In the genomic region with DNA sequence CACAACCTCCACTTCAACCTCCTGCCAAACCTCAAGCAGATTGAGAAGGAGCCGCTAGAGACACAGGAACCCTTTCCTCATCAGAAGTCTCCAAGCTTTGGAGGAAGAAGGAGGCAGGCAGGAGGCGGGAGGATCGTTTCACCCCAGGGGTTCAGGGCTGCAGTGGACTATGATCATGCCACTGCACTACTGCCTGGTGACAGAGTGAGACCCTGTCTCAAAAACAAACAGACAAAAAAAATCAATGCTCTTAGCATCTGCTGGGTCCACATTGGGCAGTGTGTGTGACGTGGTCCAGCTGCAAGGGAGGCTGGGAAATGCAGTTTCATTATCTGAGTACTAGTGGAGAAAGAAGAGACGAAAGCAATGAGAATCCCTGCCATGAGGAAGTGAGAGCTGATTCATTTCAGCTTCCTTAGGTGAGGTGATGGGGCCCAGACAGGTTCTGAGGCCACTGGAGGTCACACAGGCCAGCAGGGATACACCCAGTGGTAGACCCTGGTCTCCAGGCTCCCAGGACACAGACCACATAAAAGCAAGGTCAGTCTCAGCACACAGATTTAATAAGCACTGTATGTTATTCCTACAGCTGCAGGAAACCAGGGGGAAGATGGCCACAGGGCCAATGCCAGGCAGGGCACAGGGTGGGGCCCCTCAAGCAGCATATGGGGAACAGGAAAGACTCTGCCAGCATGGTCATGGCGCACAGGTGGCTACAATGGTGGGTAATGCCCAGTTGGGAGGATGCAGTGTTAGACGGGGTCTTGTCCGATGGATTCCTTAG, we compare ENCODE assay signal across 8 cellular contexts. TPM values are rescaled to one million over a fixed set of nuclear protein-coding genes. Genes with fewer than 3 reads are reported as not detected.
DNase-seq lines count a peak whose midpoint lies in the region; ATAC-seq, FAIRE-seq and TF ChIP-seq lines count a peak whose summit lies in the region.

No MANE protein-coding gene starts in this region.

- ATAC-seq in GM21360 (IDR thresholded peaks at IDR 0.05; ENCODE audit: unreplicated experiment) = peak; percentile 89
- peak; percentile 83 for ATAC-seq in HG03457 (IDR thresholded peaks at IDR 0.05; ENCODE audit: unreplicated experiment)
- ATAC-seq in Right ventricle myocardium superior (ENCODE audit: poor library complexity) = no peak

- H3K36me3 ChIP-seq in bronchial epithelial cell (ENCODE audit: control insufficient read depth, insufficient read depth, low read length) = no peaks in the 10 kb centered on the region

- TF ChIP-seq CTCF in GM13976 (IDR thresholded peaks at IDR 0.05; ENCODE audit: borderline replicate concordance, control extremely low read depth, extremely low read depth, insufficient read depth, missing control alignments) (no peak), bronchial epithelial cell (IDR thresholded peaks at IDR 0.05; ENCODE audit: insufficient read depth, low read length, severe bottlenecking) (no peak)

- peaks cover 26% of the 10 kb centered on the region for H3K27me3 ChIP-seq in bronchial epithelial cell (ENCODE audit: control insufficient read depth, insufficient read depth, low read length)

- intact Hi-C loops in Right ventricle myocardium superior (cut with DNase I) = no loop called here

- no peak overlapping the region for H3K4me3 ChIP-seq in bronchial epithelial cell (ENCODE audit: low read depth, low read length)

- peak; percentile 50 for FAIRE-seq in bronchial epithelial cell (lab: Jason Lieb, UNC)

- DNase-seq in GM13976 (ENCODE audit: low spot score) (peak; percentile 87), bronchial epithelial cell (ENCODE audit: low read depth) (peak; percentile 29), HT-29 (ENCODE audit: low spot score) (no peak), Right ventricle myocardium superior (no peak), AML-193 (lab: John Stamatoyannopoulos, UW) (no peak)
- no peak for DNase-seq in stimulated activated CD4-positive, alpha-beta T cell treated with anti-CD3 and anti-CD28 coated beads, Interleukin-4, amount 100 ng/mL, for 24 hours

- in situ Hi-C loops in GM13976 (cut with MboI; ENCODE audit: low sequenced_read_pairs, unreplicated experiment) = no loop called here

RNA-seq across cellular contexts. Expression of a gene that starts 4.3 kb away (rescaled TPM):
- not detected in 2 replicates for total RNA-seq in bronchial epithelial cell
- not detected in 2 replicates for total RNA-seq in HT-29 (2014; rRNA removed; shearing (Covaris generic))
- total RNA-seq in Right ventricle myocardium superior = not detected

RNA-seq across cellular contexts. Expression of a gene that starts 22.9 kb away (rescaled TPM):
- under 0.01 and 0.53 TPM in 2 replicates for total RNA-seq in bronchial epithelial cell
- total RNA-seq in HT-29 (2014; rRNA removed; shearing (Covaris generic)) = not detected in 2 replicates
- total RNA-seq in Right ventricle myocardium superior = 12.6 TPM

RNA-seq across cellular contexts. Expression of a gene that starts 53.5 kb away (rescaled TPM):
- total RNA-seq in bronchial epithelial cell = not detected in 2 replicates
- total RNA-seq in HT-29 (2014; rRNA removed; shearing (Covaris generic)) = not detected in 2 replicates
- 9.6 TPM for total RNA-seq in Right ventricle myocardium superior

Comparison
In these comparisons a context has a peak if more than half of its experiments do, and no peak if none do; other contexts are left out.
1. DNase-seq: peak in GM13976 (single experiment) and bronchial epithelial cell (single experiment); none in stimulated activated CD4-positive, alpha-beta T cell treated with anti-CD3 and anti-CD28 coated beads, Interleukin-4, amount 100 ng/mL, for 24 hours (single experiment), HT-29 (single experiment), Right ventricle myocardium superior (single experiment) and AML-193 (0 of 2).
2. RNA of a gene that starts 53.5 kb away (total RNA-seq): 9.6 TPM in Right ventricle myocardium superior (single experiment); not detected in bronchial epithelial cell and not detected in HT-29; every median in the first group is over 10 times any median in the second.